In genomic region chr16:7861891-7862585, GRCh38 we compare ENCODE assay signal across 19 cellular contexts.
DNase-seq lines count a peak whose midpoint lies in the region; FAIRE-seq and TF ChIP-seq lines count a peak whose summit lies in the region.
"Had no signal": no experiment of that assay in that cellular context is flagged by ENCODE, and none has a peak within 500 bp of the region (broad histone marks: within the 10 kb centered on the region; RNA-seq: fewer than 3 reads in every experiment).

No MANE protein-coding gene starts in this region.

- POLR2A ChIA-PET in H1 (lab: Charles Lee; ENCODE audit: partially characterized antibody) = interaction anchor here (0.6 kb wide), 1 partner anchor 606 kb away, joined by 3 read pairs; no protein-coding TSS in a partner anchor

- H3K14ac ChIP-seq in H1 (ENCODE audit: insufficient read length) = no peak overlapping the region

- no peaks in the 10 kb centered on the region for H4K20me1 ChIP-seq in BLaER1
- no peaks in the 10 kb centered on the region for H4K20me1 ChIP-seq in H1 (replicated peaks in 1 of 2; ENCODE audit: control insufficient read depth in 1 of 2, insufficient read depth in 2 of 2, low read length in 2 of 2)

- H2BK120ac ChIP-seq in H1 (replicated peaks; ENCODE audit: low read depth, low read length) = no peak overlapping the region
- no peak overlapping the region for H2BK120ac ChIP-seq in mesendoderm (ENCODE audit: low read depth, low read length)

- H3K4me3 ChIP-seq in BLaER1 (no peak overlapping the region), HUES48 (ENCODE audit: low read depth, low read length) (no peak overlapping the region), H1 (ENCODE audit: extremely low read depth in 1 of 4, insufficient read depth in 2 of 4, low read depth in 3 of 4, low read length in 4 of 4) (no peak overlapping the region), mesendoderm (ENCODE audit: low read length) (no peak overlapping the region), brain microvascular endothelial cell (ENCODE audit: low read depth, low read length) (no peak overlapping the region)
- H3K4me3 ChIP-seq: GM23338, HAP-1 had no signal

- H2AK5ac ChIP-seq in H1 (ENCODE audit: low read depth, low read length) = no peak overlapping the region
- no peak overlapping the region for H2AK5ac ChIP-seq in mesendoderm (ENCODE audit: low read length)

- H3K4ac ChIP-seq in H1 (replicated peaks; ENCODE audit: insufficient read length, low read depth, low read length) = no peak overlapping the region
- no peak overlapping the region for H3K4ac ChIP-seq in mesendoderm (ENCODE audit: low read depth, low read length)

- no peak overlapping the region for H3K18ac ChIP-seq in H1 (ENCODE audit: extremely low read depth, low read length)
- H3K18ac ChIP-seq in mesendoderm (ENCODE audit: low read length) = no peak overlapping the region

- H3K23me2 ChIP-seq in H1 (ENCODE audit: low read depth, low read length) = no peaks in the 10 kb centered on the region

- DNase-seq in H1 (ENCODE audit: low read depth in 1 of 2, low spot score in 2 of 2) = no peak
- DNase-seq in mesendoderm = peak; percentile 88
- DNase-seq in inferior parietal cortex (ENCODE audit: extremely low spot score) = no peak
- DNase-seq in HuH-7.5 (ENCODE audit: low spot score) = no peak
- no peak for DNase-seq in brain microvascular endothelial cell
- DNase-seq: AML-193; C1 segment of cervical spinal cord; Calu3; CD4-positive, alpha-beta T cell; DMS79 treated with DMSO at 0.1 percent for 48 hours; EL; GDM1 had no signal

- 0 out of 2 replicates have a peak overlapping the region, but pooled peaks have one; percentile 13 for H2AFZ ChIP-seq in H1 (ENCODE audit: low read length)
- H2AFZ ChIP-seq: GM23338 had no signal

- H3K9ac ChIP-seq in BLaER1 (no peak overlapping the region), HUES48 (ENCODE audit: low read depth, low read length) (no peak overlapping the region), H1 (replicated peaks in 1 of 4; ENCODE audit: extremely low read depth in 1 of 4, low read depth in 3 of 4, low read length in 3 of 4) (no peak overlapping the region), mesendoderm (ENCODE audit: low read length) (no peak overlapping the region)

- TF ChIP-seq EP300 in H1 (IDR thresholded peaks at IDR 0.05; ENCODE audit: borderline replicate concordance in 1 of 2, low read depth in 2 of 2, low read length in 2 of 2) = no peak

- H3K27ac ChIP-seq in BLaER1 = no peak overlapping the region
- peak overlapping the region; percentile 11 for H3K27ac ChIP-seq in HUES48 (ENCODE audit: low read depth, low read length)
- no peak overlapping the region for H3K27ac ChIP-seq in H1 (ENCODE audit: low read depth, low read length)
- peak overlapping the region; percentile 29 for H3K27ac ChIP-seq in mesendoderm (ENCODE audit: low read depth, low read length)
- no peak overlapping the region for H3K27ac ChIP-seq in brain microvascular endothelial cell
- H3K27ac ChIP-seq: 22Rv1 had no signal

- TF ChIP-seq POLR2A in H1 (IDR thresholded peaks at IDR 0.05; ENCODE audit: control extremely low read depth in 1 of 2, low read depth in 2 of 2, low read length in 2 of 2) = no peak

- FAIRE-seq in H1 (lab: Jason Lieb, UNC) = no peak
- FAIRE-seq: GM12892, HepG2 had no signal

- H3K4me1 ChIP-seq in BLaER1 (peaks cover 14% of the 10 kb centered on the region), HUES48 (ENCODE audit: control insufficient read depth, insufficient read depth, low read length) (peaks cover 22% of the 10 kb centered on the region), H1 (replicated peaks in 1 of 4; ENCODE audit: control insufficient read depth in 3 of 4, insufficient read depth in 4 of 4, low read length in 3 of 4) (peaks cover 2 to 9% (median 4%) of the 10 kb centered on the region in 4 experiments; a peak in 6 of 7 replicates), mesendoderm (ENCODE audit: control insufficient read depth, low read depth, low read length) (no peaks in the 10 kb centered on the region)
- H3K4me1 ChIP-seq: HAP-1 had no signal

- H3K36me3 ChIP-seq in BLaER1 = no peaks in the 10 kb centered on the region
- no peaks in the 10 kb centered on the region for H3K36me3 ChIP-seq in HUES48 (ENCODE audit: control insufficient read depth, insufficient read depth, low read length)
- H3K36me3 ChIP-seq in H1 (ENCODE audit: control insufficient read depth in 2 of 4, insufficient read depth in 4 of 4, low read length in 3 of 4) = no peaks in the 10 kb centered on the region
- H3K36me3 ChIP-seq in mesendoderm (ENCODE audit: control insufficient read depth, insufficient read depth, low read length) = no peaks in the 10 kb centered on the region
- no peaks in the 10 kb centered on the region for H3K36me3 ChIP-seq in brain microvascular endothelial cell (replicated peaks)
- H3K36me3 ChIP-seq: HAP-1 had no signal

- H3K23ac ChIP-seq in H1 (ENCODE audit: insufficient read length) (no peak overlapping the region), mesendoderm (ENCODE audit: low read length) (no peak overlapping the region)

- peak overlapping the region; percentile 12; the same call in 1 of the 2 replicates for H2BK12ac ChIP-seq in H1 (ENCODE audit: low read depth, low read length)

- peak overlapping the region; percentile 36 for H3K4me2 ChIP-seq in BLaER1
- H3K4me2 ChIP-seq in H1 (ENCODE audit: insufficient read depth in 1 of 2, low read depth in 2 of 2, low read length in 2 of 2) = no peak overlapping the region; a peak in 2 of 4 replicates
- H3K4me2 ChIP-seq in mesendoderm (ENCODE audit: low read length) = no peak overlapping the region
- H3K4me2 ChIP-seq: GM23338 had no signal

- TF ChIP-seq RAD21 in H1 (IDR thresholded peaks at IDR 0.05 in 1 of 2, conservative IDR thresholded peaks at IDR 0.05 in 1 of 2; ENCODE audit: low read depth in 2 of 2, low read length in 2 of 2) = no peak

- no peak overlapping the region for H4K91ac ChIP-seq in H1 (replicated peaks; ENCODE audit: insufficient read length, low read length)

- H3K27me3 ChIP-seq in BLaER1 = no peaks in the 10 kb centered on the region
- H3K27me3 ChIP-seq in HUES48 (ENCODE audit: control insufficient read depth, insufficient read depth, low read length) = no peaks in the 10 kb centered on the region
- H3K27me3 ChIP-seq in H1 (replicated peaks in 1 of 4; ENCODE audit: control insufficient read depth in 3 of 4, extremely low read depth in 1 of 4, insufficient read depth in 3 of 4, low read length in 3 of 4) = no peaks in the 10 kb centered on the region
- no peaks in the 10 kb centered on the region for H3K27me3 ChIP-seq in mesendoderm (ENCODE audit: insufficient read depth, low read length, poor library complexity)
- H3K27me3 ChIP-seq in brain microvascular endothelial cell (replicated peaks) = no peaks in the 10 kb centered on the region

- in situ Hi-C loops in brain microvascular endothelial cell (cut with HindIII; ENCODE audit: low pct_ligation_motif_present, low sequenced_read_pairs) = no loop called here

- CTCF ChIA-PET in H1 (lab: Charles Lee; ENCODE audit: partially characterized antibody) = interaction anchor here (1.0 kb wide), 1 partner anchor 53 kb away, joined by 3 read pairs; no protein-coding TSS in a partner anchor

- H2BK15ac ChIP-seq in H1 (ENCODE audit: low read length) (0 out of 2 replicates have a peak overlapping the region, but pooled peaks have one; percentile 37), mesendoderm (replicated peaks; ENCODE audit: low read depth) (no peak overlapping the region)

- H3K79me1 ChIP-seq in H1 (ENCODE audit: low read depth, low read length) (no peaks in the 10 kb centered on the region), mesendoderm (ENCODE audit: low read length) (no peaks in the 10 kb centered on the region)

- no peak overlapping the region for H4K8ac ChIP-seq in H1 (ENCODE audit: extremely low read depth, insufficient read depth, low read length)
- H4K8ac ChIP-seq in mesendoderm (ENCODE audit: low read depth, low read length) = no peak overlapping the region

- TF ChIP-seq CTCF in H1 (IDR thresholded peaks at IDR 0.05; ENCODE audit: control extremely low read depth in 1 of 3, insufficient read depth in 1 of 3, low read depth in 1 of 3, low read length in 3 of 3) = no peak
- no peak for TF ChIP-seq CTCF in brain microvascular endothelial cell (IDR thresholded peaks at IDR 0.05; ENCODE audit: low read depth, low read length, missing control alignments)

- no peak overlapping the region for H4K5ac ChIP-seq in H1 (ENCODE audit: insufficient read length, low read depth, low read length)
- no peak overlapping the region for H4K5ac ChIP-seq in mesendoderm (ENCODE audit: low read length)

- WGBS in H1 (ENCODE audit: extremely low coverage in 1 of 2, insufficient coverage in 1 of 2, insufficient read length in 1 of 2, insufficient replicate concordance in 2 of 2, low coverage in 1 of 2, low lambda C conversion rate in 2 of 2, missing lambda C conversion rate in 1 of 2), 2 experiments = 88% methylated on average over 3 of the region's 3 CpGs; no CpG with 5 or more reads in 1 of the 2 experiments
- no CpG with 5 or more reads among the region's 3 CpGs for WGBS in mesendoderm (ENCODE audit: extremely low coverage, insufficient coverage, low lambda C conversion rate)

- no peak overlapping the region; the same call in 1 of the 2 replicates for H2BK5ac ChIP-seq in H1 (ENCODE audit: low read depth, low read length)
- no peak overlapping the region for H2BK5ac ChIP-seq in mesendoderm (ENCODE audit: low read length)

- H3K56ac ChIP-seq in H1 (replicated peaks; ENCODE audit: insufficient read length, low read depth, low read length) (no peak overlapping the region), mesendoderm (ENCODE audit: low read length) (no peak overlapping the region)

- no peaks in the 10 kb centered on the region for H3K9me3 ChIP-seq in BLaER1
- H3K9me3 ChIP-seq in HUES48 (ENCODE audit: control insufficient read depth, insufficient read depth, low read length) = no peaks in the 10 kb centered on the region
- no peaks in the 10 kb centered on the region for H3K9me3 ChIP-seq in H1 (ENCODE audit: insufficient read depth in 2 of 2, low read depth in 1 of 2, low read length in 1 of 2)
- H3K9me3 ChIP-seq: HAP-1 had no signal

- no peak overlapping the region for H2BK20ac ChIP-seq in H1 (ENCODE audit: low read length)

- H3K79me2 ChIP-seq in H1 (ENCODE audit: control insufficient read depth in 1 of 2, insufficient read depth in 2 of 2, low read length in 2 of 2) (no peaks in the 10 kb centered on the region), mesendoderm (ENCODE audit: control insufficient read depth, insufficient read depth, low read length) (no peaks in the 10 kb centered on the region)

TF ChIP-seq in H1, 55 proteins besides CTCF, POLR2A, EP300 and RAD21:
- no peak for TF ChIP-seq KDM5A (IDR thresholded peaks at IDR 0.05; ENCODE audit: low read length)

Comparison
In these comparisons a context has a peak if more than half of its experiments do, and no peak if none do; other contexts are left out.
1. H3K27ac ChIP-seq: peak in HUES48 (single experiment) and mesendoderm (single experiment); none in BLaER1 (single experiment), H1 (single experiment) and brain microvascular endothelial cell (single experiment).